8 cellular contexts compared by ENCODE assay signal in the genomic region with DNA sequence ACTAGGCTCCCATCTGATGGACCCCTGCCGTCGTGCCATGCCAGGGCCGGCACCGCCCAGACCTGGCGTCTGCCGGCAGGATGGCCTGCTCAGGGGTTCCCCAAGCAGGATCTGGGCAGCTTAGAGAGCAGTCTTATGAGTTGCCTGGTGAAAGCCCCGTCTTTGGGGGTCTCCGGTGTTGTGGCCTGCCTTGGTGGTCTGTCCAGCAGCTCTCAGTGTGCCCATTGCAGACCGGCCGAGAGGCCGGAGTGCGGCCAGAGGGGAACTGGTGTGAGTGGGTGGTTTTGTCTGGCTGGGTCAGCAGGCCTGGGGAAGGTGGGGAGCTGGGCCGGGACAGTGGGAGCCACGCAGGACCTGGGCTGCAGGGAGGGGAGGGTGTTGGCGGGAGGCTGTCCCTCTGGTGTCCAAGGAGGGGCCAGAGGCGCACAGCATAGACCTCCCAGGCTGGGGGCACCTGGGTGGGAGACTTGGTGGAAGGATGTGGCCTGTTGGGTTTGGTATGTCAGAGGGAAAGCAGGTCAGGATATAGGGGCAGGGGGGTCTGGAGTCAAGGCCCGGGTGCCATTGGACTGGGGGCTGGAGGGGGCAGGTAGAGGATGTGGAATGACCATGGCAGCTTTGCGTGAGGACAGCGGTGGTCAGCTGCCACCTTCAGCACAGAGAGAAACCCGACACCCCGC. TPM values are rescaled to one million over a fixed set of nuclear protein-coding genes. Genes with fewer than 3 reads are reported as not detected.
DNase-seq lines count a peak whose midpoint lies in the region; ATAC-seq, FAIRE-seq and TF ChIP-seq lines count a peak whose summit lies in the region.

No MANE protein-coding gene starts in this region.

- H3K36me3 Mint-ChIP-seq in CD4-positive, alpha-beta T cell (ENCODE audit: low read depth), result no peaks in the 10 kb centered on the region
- H3K36me3 Mint-ChIP-seq in WTC11, result no peaks in the 10 kb centered on the region

- H3K27me3 ChIP-seq in CD4-positive, alpha-beta T cell (ENCODE audit: control insufficient read depth, insufficient read depth, low read length), result peaks cover 57% of the 10 kb centered on the region
- H3K27me3 ChIP-seq in heart right ventricle, result peaks cover 0 to 60% (median 35%) of the 10 kb centered on the region in 7 donors
- no peaks in the 10 kb centered on the region for H3K27me3 ChIP-seq in psoas muscle (ENCODE audit: insufficient read depth in 3 of 3, low read length in 2 of 3)

- no peak for DNase-seq in CD4-positive, alpha-beta T cell
- DNase-seq in WTC11 (ENCODE audit: low spot score) (no peak), heart right ventricle (peak in 1 of 2 donors; percentile 16), psoas muscle (peak; percentile 17 to 60), GM19239 (ENCODE audit: insufficient read length, low spot score) (no peak)
- no peak for DNase-seq in activated effector memory CD4-positive, alpha-beta T cell treated with anti-CD3 and anti-CD28 coated beads, Interleukin-2, amount 50 U/mL, for 16 hours

- H3K27ac Mint-ChIP-seq in CD4-positive, alpha-beta T cell, result no peak overlapping the region
- H3K27ac Mint-ChIP-seq in WTC11, result no peak overlapping the region

- H3K27me3 Mint-ChIP-seq in CD4-positive, alpha-beta T cell, result peaks cover 49% of the 10 kb centered on the region
- peaks cover 35% of the 10 kb centered on the region for H3K27me3 Mint-ChIP-seq in WTC11 (ENCODE audit: low read depth)

- no peak for ATAC-seq in CD4-positive, alpha-beta T cell (ENCODE audit: poor library complexity)
- ATAC-seq in WTC11 (no peak), heart right ventricle (peak in 3 of 8 donors; percentile 1 to 7 (median 5)), psoas muscle (peak; percentile 1 to 5 (median 4)), GM21360 (IDR thresholded peaks at IDR 0.05; ENCODE audit: unreplicated experiment) (no peak), HG02798 (IDR thresholded peaks at IDR 0.05; ENCODE audit: poor library complexity, unreplicated experiment) (no peak)

- FAIRE-seq in GM19239 (lab: Jason Lieb, UNC), result no peak

- TF ChIP-seq CTCF in CD4-positive, alpha-beta T cell (IDR thresholded peaks at IDR 0.05), result no peak
- TF ChIP-seq CTCF in WTC11 (IDR thresholded peaks at IDR 0.05), result no peak
- TF ChIP-seq CTCF in heart right ventricle (IDR thresholded peaks at IDR 0.05), result no peak
- TF ChIP-seq CTCF in psoas muscle (IDR thresholded peaks at IDR 0.05), result no peak

- CTCF ChIA-PET in CD4-positive, alpha-beta T cell (lab: Charles Lee), result no interaction called here
- CTCF ChIA-PET in WTC11 (lab: Charles Lee), result interaction anchor here (0.7 kb wide), 1 partner anchor 109 kb away, joined by 3 read pairs; no protein-coding TSS in a partner anchor

- intact Hi-C loops in CD4-positive, alpha-beta T cell (cut with DNase I, micrococcal nuclease), result no loop called here
- intact Hi-C loops in heart right ventricle (cut with DNase I), result no loop called here
- intact Hi-C loops in psoas muscle (cut with DNase I), result no loop called here

- H3K9me3 Mint-ChIP-seq in CD4-positive, alpha-beta T cell, result no peaks in the 10 kb centered on the region
- H3K9me3 Mint-ChIP-seq in WTC11, result no peaks in the 10 kb centered on the region

- POLR2A ChIA-PET in CD4-positive, alpha-beta T cell (lab: Charles Lee), result no interaction called here
- POLR2A ChIA-PET in WTC11 (lab: Charles Lee), result no interaction called here

- H3K4me3 ChIP-seq in heart right ventricle, result peak overlapping the region; percentile 14 to 61 (median 49)
- peak overlapping the region; percentile 58 for H3K4me3 ChIP-seq in psoas muscle

- H3K9me3 ChIP-seq in CD4-positive, alpha-beta T cell (ENCODE audit: control insufficient read depth, low read length), result no peaks in the 10 kb centered on the region
- H3K9me3 ChIP-seq in heart right ventricle (no peaks in the 10 kb centered on the region), psoas muscle (no peaks in the 10 kb centered on the region)

- H3K4me1 ChIP-seq in heart right ventricle (peaks cover 17 to 79% (median 55%) of the 10 kb centered on the region in 9 donors), psoas muscle (peaks cover 52% of the 10 kb centered on the region)

- WGBS in heart right ventricle, 2 donors, result 55 to 58% methylated on average over 20 to 21 of the region's 21 CpGs
- WGBS in psoas muscle, 3 donors, result 44 to 51% (median 47%) methylated on average over 19 to 21 of the region's 21 CpGs

- peak overlapping the region; percentile 85 for H3K4me3 Mint-ChIP-seq in CD4-positive, alpha-beta T cell
- H3K4me3 Mint-ChIP-seq in WTC11, result peak overlapping the region; percentile 64

- no peak overlapping the region for H3K27ac ChIP-seq in CD4-positive, alpha-beta T cell (ENCODE audit: low read depth, low read length)
- H3K27ac ChIP-seq in heart right ventricle, result peak overlapping the region in 1 of 10 donors; percentile 25
- H3K27ac ChIP-seq in psoas muscle, result peak overlapping the region; percentile 46

- peaks cover 16% of the 10 kb centered on the region for H3K4me1 Mint-ChIP-seq in CD4-positive, alpha-beta T cell (ENCODE audit: low read depth)
- H3K4me1 Mint-ChIP-seq in WTC11, result peaks cover 36% of the 10 kb centered on the region

- H3K36me3 ChIP-seq in heart right ventricle (no peaks in the 10 kb centered on the region), psoas muscle (ENCODE audit: insufficient read depth in 1 of 2, low read depth in 1 of 2) (no peaks in the 10 kb centered on the region)

TF ChIP-seq in WTC11, 78 proteins besides CTCF, POLR2A, EP300 and RAD21:
- TF ChIP-seq, protein P1, sequence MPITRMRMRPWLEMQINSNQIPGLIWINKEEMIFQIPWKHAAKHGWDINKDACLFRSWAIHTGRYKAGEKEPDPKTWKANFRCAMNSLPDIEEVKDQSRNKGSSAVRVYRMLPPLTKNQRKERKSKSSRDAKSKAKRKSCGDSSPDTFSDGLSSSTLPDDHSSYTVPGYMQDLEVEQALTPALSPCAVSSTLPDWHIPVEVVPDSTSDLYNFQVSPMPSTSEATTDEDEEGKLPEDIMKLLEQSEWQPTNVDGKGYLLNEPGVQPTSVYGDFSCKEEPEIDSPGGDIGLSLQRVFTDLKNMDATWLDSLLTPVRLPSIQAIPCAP (CRISPR knock-in tag; IDR thresholded peaks at IDR 0.05), result no peak
- TF ChIP-seq NFE2L1 (CRISPR knock-in tag; IDR thresholded peaks at IDR 0.05) (no peak), TEAD1 (CRISPR knock-in tag; IDR thresholded peaks at IDR 0.05) (no peak), ZBTB21 (CRISPR knock-in tag; IDR thresholded peaks at IDR 0.05; ENCODE audit: borderline replicate concordance) (no peak), TEAD4 (CRISPR knock-in tag; IDR thresholded peaks at IDR 0.05) (no peak), CREB1 (CRISPR knock-in tag; IDR thresholded peaks at IDR 0.05) (no peak), ZNF671 (CRISPR knock-in tag; IDR thresholded peaks at IDR 0.05) (no peak), NR1H2 (CRISPR knock-in tag; IDR thresholded peaks at IDR 0.05) (no peak)
- TF ChIP-seq, protein P2, sequence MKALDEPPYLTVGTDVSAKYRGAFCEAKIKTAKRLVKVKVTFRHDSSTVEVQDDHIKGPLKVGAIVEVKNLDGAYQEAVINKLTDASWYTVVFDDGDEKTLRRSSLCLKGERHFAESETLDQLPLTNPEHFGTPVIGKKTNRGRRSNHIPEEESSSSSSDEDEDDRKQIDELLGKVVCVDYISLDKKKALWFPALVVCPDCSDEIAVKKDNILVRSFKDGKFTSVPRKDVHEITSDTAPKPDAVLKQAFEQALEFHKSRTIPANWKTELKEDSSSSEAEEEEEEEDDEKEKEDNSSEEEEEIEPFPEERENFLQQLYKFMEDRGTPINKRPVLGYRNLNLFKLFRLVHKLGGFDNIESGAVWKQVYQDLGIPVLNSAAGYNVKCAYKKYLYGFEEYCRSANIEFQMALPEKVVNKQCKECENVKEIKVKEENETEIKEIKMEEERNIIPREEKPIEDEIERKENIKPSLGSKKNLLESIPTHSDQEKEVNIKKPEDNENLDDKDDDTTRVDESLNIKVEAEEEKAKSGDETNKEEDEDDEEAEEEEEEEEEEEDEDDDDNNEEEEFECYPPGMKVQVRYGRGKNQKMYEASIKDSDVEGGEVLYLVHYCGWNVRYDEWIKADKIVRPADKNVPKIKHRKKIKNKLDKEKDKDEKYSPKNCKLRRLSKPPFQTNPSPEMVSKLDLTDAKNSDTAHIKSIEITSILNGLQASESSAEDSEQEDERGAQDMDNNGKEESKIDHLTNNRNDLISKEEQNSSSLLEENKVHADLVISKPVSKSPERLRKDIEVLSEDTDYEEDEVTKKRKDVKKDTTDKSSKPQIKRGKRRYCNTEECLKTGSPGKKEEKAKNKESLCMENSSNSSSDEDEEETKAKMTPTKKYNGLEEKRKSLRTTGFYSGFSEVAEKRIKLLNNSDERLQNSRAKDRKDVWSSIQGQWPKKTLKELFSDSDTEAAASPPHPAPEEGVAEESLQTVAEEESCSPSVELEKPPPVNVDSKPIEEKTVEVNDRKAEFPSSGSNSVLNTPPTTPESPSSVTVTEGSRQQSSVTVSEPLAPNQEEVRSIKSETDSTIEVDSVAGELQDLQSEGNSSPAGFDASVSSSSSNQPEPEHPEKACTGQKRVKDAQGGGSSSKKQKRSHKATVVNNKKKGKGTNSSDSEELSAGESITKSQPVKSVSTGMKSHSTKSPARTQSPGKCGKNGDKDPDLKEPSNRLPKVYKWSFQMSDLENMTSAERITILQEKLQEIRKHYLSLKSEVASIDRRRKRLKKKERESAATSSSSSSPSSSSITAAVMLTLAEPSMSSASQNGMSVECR (CRISPR knock-in tag; IDR thresholded peaks at IDR 0.05; ENCODE audit: borderline replicate concordance), result no peak
- TF ChIP-seq, protein P3, sequence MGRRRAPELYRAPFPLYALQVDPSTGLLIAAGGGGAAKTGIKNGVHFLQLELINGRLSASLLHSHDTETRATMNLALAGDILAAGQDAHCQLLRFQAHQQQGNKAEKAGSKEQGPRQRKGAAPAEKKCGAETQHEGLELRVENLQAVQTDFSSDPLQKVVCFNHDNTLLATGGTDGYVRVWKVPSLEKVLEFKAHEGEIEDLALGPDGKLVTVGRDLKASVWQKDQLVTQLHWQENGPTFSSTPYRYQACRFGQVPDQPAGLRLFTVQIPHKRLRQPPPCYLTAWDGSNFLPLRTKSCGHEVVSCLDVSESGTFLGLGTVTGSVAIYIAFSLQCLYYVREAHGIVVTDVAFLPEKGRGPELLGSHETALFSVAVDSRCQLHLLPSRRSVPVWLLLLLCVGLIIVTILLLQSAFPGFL (CRISPR knock-in tag; IDR thresholded peaks at IDR 0.05; ENCODE audit: borderline replicate concordance), result no peak
TF ChIP-seq in WTC11: peak in this region for 0.

RNA-seq across cellular contexts. Expression of a gene that starts 16.5 kb away (rescaled TPM):
- total RNA-seq in CD4-positive, alpha-beta T cell, result under 1 TPM; 0.58 to 0.98 TPM
- 37.2 to 41.5 TPM (median 40.4 TPM) in 3 replicates for total RNA-seq in WTC11 (2021)
- total RNA-seq in heart right ventricle, result 100 to 1,000 TPM; 161 to 287 (median 185) TPM
- polyA plus RNA-seq in heart right ventricle, result 100 to 1,000 TPM; 104 to 156 TPM
- total RNA-seq in psoas muscle, result 100 to 1,000 TPM; 115 to 180 (median 142) TPM
- 100 to 1,000 TPM in 2 of 3 donors, 10 to 100 TPM in 1; 85.4 to 116 (median 103) TPM for polyA plus RNA-seq in psoas muscle

Comparison
In these comparisons a context has a peak if more than half of its experiments do, and no peak if none do; other contexts are left out.
1. ATAC-seq: peak in psoas muscle (4 of 4); none in CD4-positive, alpha-beta T cell (single experiment), WTC11 (single experiment), GM21360 (single experiment) and HG02798 (single experiment).
2. DNase-seq: peak in psoas muscle (2 of 2); none in CD4-positive, alpha-beta T cell (0 of 10), WTC11 (single experiment), activated effector memory CD4-positive, alpha-beta T cell treated with anti-CD3 and anti-CD28 coated beads, Interleukin-2, amount 50 U/mL, for 16 hours (single experiment) and GM19239 (single experiment).
3. RNA of a gene that starts 16.5 kb away (total RNA-seq): 161 to 287 TPM in heart right ventricle, 115 to 180 TPM in psoas muscle and 37.2 to 41.5 TPM in WTC11; 0.58 to 0.98 TPM in CD4-positive, alpha-beta T cell; every median in the first group is over 10 times any median in the second.